Comparison of ENCODE assay signal across 9 cellular contexts in the genomic region with DNA sequence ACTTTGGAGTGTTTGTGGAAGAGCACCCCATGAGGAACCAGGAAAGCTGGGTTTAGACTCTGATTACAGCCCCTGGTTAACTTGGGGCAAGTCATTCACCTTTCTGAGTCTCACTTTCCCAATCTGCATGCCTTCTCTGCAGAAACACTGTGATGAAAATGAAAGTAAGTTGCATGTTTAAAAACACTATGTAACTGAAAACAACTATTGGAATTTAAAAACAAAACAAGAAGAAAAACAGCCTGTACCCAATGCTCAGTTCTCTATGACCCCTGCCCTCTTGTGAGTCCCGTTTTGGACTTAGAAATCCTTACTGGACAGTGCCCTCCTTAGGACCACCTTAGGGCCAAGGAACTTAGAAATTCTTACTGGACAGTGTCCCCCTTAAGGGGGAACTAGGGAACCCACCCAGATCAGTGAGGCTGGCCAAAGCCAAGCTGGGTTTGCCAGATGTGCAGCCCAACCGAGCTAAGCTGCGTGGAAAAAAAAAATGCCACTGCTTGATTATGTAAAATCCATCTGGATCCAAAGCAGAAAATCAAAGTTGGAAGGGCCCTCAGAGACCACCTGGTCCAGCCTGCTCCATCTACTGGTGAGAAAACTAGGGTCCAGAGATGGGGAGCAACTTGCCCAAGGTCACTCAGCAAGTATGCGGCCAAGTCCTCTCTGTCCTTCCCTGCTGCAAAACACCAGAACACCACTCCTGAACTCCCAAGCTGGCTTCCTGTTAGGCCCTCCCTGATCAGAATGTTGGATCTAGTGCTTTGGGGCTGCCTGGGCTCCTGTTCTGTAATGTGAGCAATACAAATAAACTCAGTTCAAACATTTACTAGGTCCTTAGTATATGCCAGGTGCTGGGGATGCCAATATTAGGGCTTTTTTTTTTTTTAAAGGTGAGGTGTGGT.
DNase-seq lines count a peak whose midpoint lies in the region; ATAC-seq, FAIRE-seq and TF ChIP-seq lines count a peak whose summit lies in the region.
"Had no signal": no experiment of that assay in that cellular context is flagged by ENCODE, and none has a peak within 500 bp of the region (broad histone marks: within the 10 kb centered on the region; RNA-seq: fewer than 3 reads in every experiment).

No MANE protein-coding gene starts in this region.

- ATAC-seq in stimulated activated memory B cell treated with anti-CD40 and anti-IgM and Interleukin-4, amounts not matched to agents 10 μg/mL and 1 μg/mL and 100 μg/mL, for 72 hours = no peak

- TF ChIP-seq CTCF in left ventricle myocardium inferior (IDR thresholded peaks at IDR 0.05; ENCODE audit: borderline replicate concordance) (no peak), spleen (IDR thresholded peaks at IDR 0.05 in 8 of 11, conservative IDR thresholded peaks at IDR 0.05 in 3 of 11) (no peak)

- intact Hi-C loops in left ventricle myocardium inferior (cut with micrococcal nuclease) (no loop called here), spleen (cut with DNase I; ENCODE audit: low total_unique reads) (no loop called here)

- H3K27ac Mint-ChIP-seq in T-helper 2 cell treated with Interferon-gamma antibody and Interleukin-4, amounts not matched to agents 5 μg/mL and 100 μg/mL, for 36 hours = peak overlapping the region; percentile 96
- H3K27ac Mint-ChIP-seq in stimulated activated memory B cell treated with anti-CD40 and anti-IgM and Interleukin-4, amounts not matched to agents 10 μg/mL and 1 μg/mL and 100 μg/mL, for 72 hours = no peak overlapping the region

- WGBS in spleen, 5 donors = 59 to 83% (median 67%) methylated on average over 4 of the region's 4 CpGs

- no peaks in the 10 kb centered on the region for H3K9me3 Mint-ChIP-seq in T-helper 2 cell treated with Interferon-gamma antibody and Interleukin-4, amounts not matched to agents 5 μg/mL and 100 μg/mL, for 36 hours
- no peaks in the 10 kb centered on the region for H3K9me3 Mint-ChIP-seq in stimulated activated memory B cell treated with anti-CD40 and anti-IgM and Interleukin-4, amounts not matched to agents 10 μg/mL and 1 μg/mL and 100 μg/mL, for 72 hours

- H3K4me1 ChIP-seq in left ventricle myocardium inferior (peaks cover 81% of the 10 kb centered on the region), spleen (peaks cover 25 to 78% (median 56%) of the 10 kb centered on the region in 6 donors)

- peaks cover 40% of the 10 kb centered on the region for H3K4me1 Mint-ChIP-seq in T-helper 2 cell treated with Interferon-gamma antibody and Interleukin-4, amounts not matched to agents 5 μg/mL and 100 μg/mL, for 36 hours (ENCODE audit: low read depth)
- H3K4me1 Mint-ChIP-seq in stimulated activated memory B cell treated with anti-CD40 and anti-IgM and Interleukin-4, amounts not matched to agents 10 μg/mL and 1 μg/mL and 100 μg/mL, for 72 hours = peaks cover 7% of the 10 kb centered on the region

- FAIRE-seq in GM19239 (lab: Jason Lieb, UNC) (peak; percentile 21), H54 (lab: Jason Lieb, UNC) (no peak)

- H3K4me3 ChIP-seq in left ventricle myocardium inferior (no peak overlapping the region), spleen (no peak overlapping the region)

- H3K27me3 Mint-ChIP-seq in T-helper 2 cell treated with Interferon-gamma antibody and Interleukin-4, amounts not matched to agents 5 μg/mL and 100 μg/mL, for 36 hours (ENCODE audit: low read depth) = no peaks in the 10 kb centered on the region
- H3K27me3 Mint-ChIP-seq in stimulated activated memory B cell treated with anti-CD40 and anti-IgM and Interleukin-4, amounts not matched to agents 10 μg/mL and 1 μg/mL and 100 μg/mL, for 72 hours = no peaks in the 10 kb centered on the region

- H3K36me3 ChIP-seq in left ventricle myocardium inferior = peaks cover 10% of the 10 kb centered on the region
- H3K36me3 ChIP-seq in spleen = peaks cover 0 to 25% (median 0%) of the 10 kb centered on the region in 6 donors

- H3K27me3 ChIP-seq in left ventricle myocardium inferior (ENCODE audit: low read depth) (no peaks in the 10 kb centered on the region), spleen (replicated peaks in 1 of 7) (no peaks in the 10 kb centered on the region)

- peaks cover 22% of the 10 kb centered on the region for H3K36me3 Mint-ChIP-seq in T-helper 2 cell treated with Interferon-gamma antibody and Interleukin-4, amounts not matched to agents 5 μg/mL and 100 μg/mL, for 36 hours (ENCODE audit: low read depth)
- peaks cover 13% of the 10 kb centered on the region for H3K36me3 Mint-ChIP-seq in stimulated activated memory B cell treated with anti-CD40 and anti-IgM and Interleukin-4, amounts not matched to agents 10 μg/mL and 1 μg/mL and 100 μg/mL, for 72 hours

- H3K9me3 ChIP-seq in left ventricle myocardium inferior (replicated peaks) (no peaks in the 10 kb centered on the region), spleen (no peaks in the 10 kb centered on the region)

- H3K27ac ChIP-seq in left ventricle myocardium inferior (replicated peaks) (peak overlapping the region; percentile 84), spleen (peak overlapping the region; percentile 40 to 91 (median 84))

- DNase-seq in GM19239 (ENCODE audit: insufficient read length, low spot score) = peak; percentile 35
- no peak for DNase-seq in T-helper 2 cell treated with Interferon-gamma antibody and Interleukin-4, amounts not matched to agents 5 μg/mL and 100 μg/mL, for 36 hours (ENCODE audit: low spot score)
- DNase-seq in left ventricle myocardium inferior = no peak
- DNase-seq in spleen = no peak
- no peak for DNase-seq in H54 (ENCODE audit: insufficient read length, low spot score)
- DNase-seq in stimulated activated CD4-positive, alpha-beta T cell treated with anti-CD3 and anti-CD28 coated beads, Interleukin-2, amount 100 ng/mL, for 48 hours = no peak
- no peak for DNase-seq in UCSD-AML1 (lab: John Stamatoyannopoulos, UW; ENCODE audit: unreplicated experiment)
- DNase-seq: amniotic stem cell had no signal

- H3K4me3 Mint-ChIP-seq in T-helper 2 cell treated with Interferon-gamma antibody and Interleukin-4, amounts not matched to agents 5 μg/mL and 100 μg/mL, for 36 hours = peak overlapping the region; percentile 82
- no peak overlapping the region for H3K4me3 Mint-ChIP-seq in stimulated activated memory B cell treated with anti-CD40 and anti-IgM and Interleukin-4, amounts not matched to agents 10 μg/mL and 1 μg/mL and 100 μg/mL, for 72 hours

- TF ChIP-seq POLR2A in spleen (IDR thresholded peaks at IDR 0.05) (no peak), H54 (IDR thresholded peaks at IDR 0.05; ENCODE audit: low read depth, low read length) (no peak)
